Comparison of ENCODE assay signal across 1 cellular context in the genomic region with DNA sequence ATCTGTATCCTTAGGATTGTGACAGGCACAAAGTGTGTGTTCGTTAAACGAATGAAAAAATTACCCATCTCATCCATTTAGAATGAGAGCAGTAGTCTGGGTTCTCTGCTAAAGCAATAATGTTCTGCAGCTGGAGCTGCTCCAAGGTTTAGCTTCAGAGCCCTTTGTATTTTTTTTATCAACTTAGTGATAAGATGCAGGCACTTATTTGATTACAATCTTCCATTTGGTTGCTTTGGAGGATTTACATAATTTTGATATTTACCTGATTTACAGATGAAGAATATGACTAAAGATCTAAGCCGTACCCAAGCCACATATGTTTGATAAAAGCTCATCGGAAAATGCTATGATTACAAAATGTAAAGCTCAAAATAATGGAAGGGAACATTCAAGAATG.
TF ChIP-seq lines count a peak whose summit lies in the region.

No MANE protein-coding gene starts in this region.

TF ChIP-seq in GM23338, 12 proteins besides CTCF, POLR2A, EP300 and RAD21 (continued from another document):
- TF ChIP-seq, protein P1, sequence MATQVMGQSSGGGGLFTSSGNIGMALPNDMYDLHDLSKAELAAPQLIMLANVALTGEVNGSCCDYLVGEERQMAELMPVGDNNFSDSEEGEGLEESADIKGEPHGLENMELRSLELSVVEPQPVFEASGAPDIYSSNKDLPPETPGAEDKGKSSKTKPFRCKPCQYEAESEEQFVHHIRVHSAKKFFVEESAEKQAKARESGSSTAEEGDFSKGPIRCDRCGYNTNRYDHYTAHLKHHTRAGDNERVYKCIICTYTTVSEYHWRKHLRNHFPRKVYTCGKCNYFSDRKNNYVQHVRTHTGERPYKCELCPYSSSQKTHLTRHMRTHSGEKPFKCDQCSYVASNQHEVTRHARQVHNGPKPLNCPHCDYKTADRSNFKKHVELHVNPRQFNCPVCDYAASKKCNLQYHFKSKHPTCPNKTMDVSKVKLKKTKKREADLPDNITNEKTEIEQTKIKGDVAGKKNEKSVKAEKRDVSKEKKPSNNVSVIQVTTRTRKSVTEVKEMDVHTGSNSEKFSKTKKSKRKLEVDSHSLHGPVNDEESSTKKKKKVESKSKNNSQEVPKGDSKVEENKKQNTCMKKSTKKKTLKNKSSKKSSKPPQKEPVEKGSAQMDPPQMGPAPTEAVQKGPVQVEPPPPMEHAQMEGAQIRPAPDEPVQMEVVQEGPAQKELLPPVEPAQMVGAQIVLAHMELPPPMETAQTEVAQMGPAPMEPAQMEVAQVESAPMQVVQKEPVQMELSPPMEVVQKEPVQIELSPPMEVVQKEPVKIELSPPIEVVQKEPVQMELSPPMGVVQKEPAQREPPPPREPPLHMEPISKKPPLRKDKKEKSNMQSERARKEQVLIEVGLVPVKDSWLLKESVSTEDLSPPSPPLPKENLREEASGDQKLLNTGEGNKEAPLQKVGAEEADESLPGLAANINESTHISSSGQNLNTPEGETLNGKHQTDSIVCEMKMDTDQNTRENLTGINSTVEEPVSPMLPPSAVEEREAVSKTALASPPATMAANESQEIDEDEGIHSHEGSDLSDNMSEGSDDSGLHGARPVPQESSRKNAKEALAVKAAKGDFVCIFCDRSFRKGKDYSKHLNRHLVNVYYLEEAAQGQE (IDR thresholded peaks at IDR 0.05; ENCODE audit: unreplicated experiment): no peak
- TF ChIP-seq ZNF114 (CRISPR knock-in tag; IDR thresholded peaks at IDR 0.05) (no peak), POLR2AphosphoS5 (IDR thresholded peaks at IDR 0.05; ENCODE audit: low read depth) (no peak)
